ENCODE assay signal across 1 cellular context in the genomic region with DNA sequence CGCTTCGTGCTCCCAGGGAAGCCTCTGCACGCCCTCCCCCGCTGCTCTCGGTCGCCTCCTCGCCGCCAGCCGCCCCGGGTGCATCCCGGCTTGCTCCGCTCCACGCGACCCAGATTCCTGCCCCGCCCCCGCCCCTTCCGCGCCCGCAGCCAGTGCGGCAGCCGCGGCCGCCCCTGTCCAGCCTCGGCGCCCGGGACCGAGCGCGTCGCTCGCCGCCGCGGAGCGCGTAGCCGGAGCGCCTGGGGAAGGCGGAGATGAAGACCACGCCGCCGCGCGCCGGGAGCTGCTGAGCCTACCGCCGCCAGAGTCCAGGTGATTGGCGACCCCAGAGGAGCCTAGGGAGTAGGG.
TF ChIP-seq lines count a peak whose summit lies in the region.

TSS of gene ELMOD1 (plus strand) at position 50 of the 348 bp plus-strand sequence. CDS start 27,043 bp downstream, outside the sequence.

TF ChIP-seq in HEK293, 187 proteins besides CTCF, POLR2A, EP300 and RAD21 (continued from another document):
- no peak for TF ChIP-seq ZNF513 (tag by site-specific recombination; IDR thresholded peaks at IDR 0.05)
- no peak for TF ChIP-seq ZNF391 (tag by site-specific recombination; IDR thresholded peaks at IDR 0.05; ENCODE audit: borderline replicate concordance, low read depth)
- no peak for TF ChIP-seq ZIC2 (tag by site-specific recombination; IDR thresholded peaks at IDR 0.05)
- peak; percentile 4; the same call in 1 of the 2 replicates for TF ChIP-seq GLIS1 (tag by site-specific recombination; IDR thresholded peaks at IDR 0.05)
- TF ChIP-seq, protein P1, sequence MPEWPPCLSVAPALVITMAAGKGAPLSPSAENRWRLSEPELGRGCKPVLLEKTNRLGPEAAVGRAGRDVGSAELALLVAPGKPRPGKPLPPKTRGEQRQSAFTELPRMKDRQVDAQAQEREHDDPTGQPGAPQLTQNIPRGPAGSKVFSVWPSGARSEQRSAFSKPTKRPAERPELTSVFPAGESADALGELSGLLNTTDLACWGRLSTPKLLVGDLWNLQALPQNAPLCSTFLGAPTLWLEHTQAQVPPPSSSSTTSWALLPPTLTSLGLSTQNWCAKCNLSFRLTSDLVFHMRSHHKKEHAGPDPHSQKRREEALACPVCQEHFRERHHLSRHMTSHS (tag by site-specific recombination; IDR thresholded peaks at IDR 0.05): no peak
TF ChIP-seq in HEK293: peak in this region for 11.
